1 cellular context compared by ENCODE assay signal in the genomic region with DNA sequence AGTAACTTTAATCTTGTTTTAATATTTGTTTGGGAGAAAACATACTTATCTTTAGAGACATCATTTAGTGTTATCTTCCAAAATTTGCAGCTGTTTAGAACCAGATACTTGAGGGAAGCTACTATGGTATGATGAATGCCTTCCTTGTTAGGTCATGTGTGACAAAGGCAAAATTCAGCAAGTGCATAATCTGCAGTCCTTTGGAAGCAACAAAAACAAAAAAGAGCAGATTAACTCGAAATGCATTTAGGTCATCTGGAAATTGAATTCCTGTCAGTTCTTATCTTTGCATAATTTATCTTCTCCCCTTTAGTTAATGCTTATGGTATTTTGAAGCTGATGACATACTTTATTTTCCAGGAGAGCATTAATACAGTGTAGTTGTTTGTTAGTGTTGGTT.
TF ChIP-seq lines count a peak whose summit lies in the region.

No MANE protein-coding gene starts in this region.

TF ChIP-seq in SK-N-SH, 30 proteins besides CTCF, POLR2A, EP300 and RAD21 (continued from another document):
- TF ChIP-seq, protein P1, sequence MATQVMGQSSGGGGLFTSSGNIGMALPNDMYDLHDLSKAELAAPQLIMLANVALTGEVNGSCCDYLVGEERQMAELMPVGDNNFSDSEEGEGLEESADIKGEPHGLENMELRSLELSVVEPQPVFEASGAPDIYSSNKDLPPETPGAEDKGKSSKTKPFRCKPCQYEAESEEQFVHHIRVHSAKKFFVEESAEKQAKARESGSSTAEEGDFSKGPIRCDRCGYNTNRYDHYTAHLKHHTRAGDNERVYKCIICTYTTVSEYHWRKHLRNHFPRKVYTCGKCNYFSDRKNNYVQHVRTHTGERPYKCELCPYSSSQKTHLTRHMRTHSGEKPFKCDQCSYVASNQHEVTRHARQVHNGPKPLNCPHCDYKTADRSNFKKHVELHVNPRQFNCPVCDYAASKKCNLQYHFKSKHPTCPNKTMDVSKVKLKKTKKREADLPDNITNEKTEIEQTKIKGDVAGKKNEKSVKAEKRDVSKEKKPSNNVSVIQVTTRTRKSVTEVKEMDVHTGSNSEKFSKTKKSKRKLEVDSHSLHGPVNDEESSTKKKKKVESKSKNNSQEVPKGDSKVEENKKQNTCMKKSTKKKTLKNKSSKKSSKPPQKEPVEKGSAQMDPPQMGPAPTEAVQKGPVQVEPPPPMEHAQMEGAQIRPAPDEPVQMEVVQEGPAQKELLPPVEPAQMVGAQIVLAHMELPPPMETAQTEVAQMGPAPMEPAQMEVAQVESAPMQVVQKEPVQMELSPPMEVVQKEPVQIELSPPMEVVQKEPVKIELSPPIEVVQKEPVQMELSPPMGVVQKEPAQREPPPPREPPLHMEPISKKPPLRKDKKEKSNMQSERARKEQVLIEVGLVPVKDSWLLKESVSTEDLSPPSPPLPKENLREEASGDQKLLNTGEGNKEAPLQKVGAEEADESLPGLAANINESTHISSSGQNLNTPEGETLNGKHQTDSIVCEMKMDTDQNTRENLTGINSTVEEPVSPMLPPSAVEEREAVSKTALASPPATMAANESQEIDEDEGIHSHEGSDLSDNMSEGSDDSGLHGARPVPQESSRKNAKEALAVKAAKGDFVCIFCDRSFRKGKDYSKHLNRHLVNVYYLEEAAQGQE (IDR thresholded peaks at IDR 0.05; ENCODE audit: low read depth, low read length): no peak
- TF ChIP-seq SMC3 (IDR thresholded peaks at IDR 0.05; ENCODE audit: low read depth, low read length): no peak
